In the genomic region with DNA sequence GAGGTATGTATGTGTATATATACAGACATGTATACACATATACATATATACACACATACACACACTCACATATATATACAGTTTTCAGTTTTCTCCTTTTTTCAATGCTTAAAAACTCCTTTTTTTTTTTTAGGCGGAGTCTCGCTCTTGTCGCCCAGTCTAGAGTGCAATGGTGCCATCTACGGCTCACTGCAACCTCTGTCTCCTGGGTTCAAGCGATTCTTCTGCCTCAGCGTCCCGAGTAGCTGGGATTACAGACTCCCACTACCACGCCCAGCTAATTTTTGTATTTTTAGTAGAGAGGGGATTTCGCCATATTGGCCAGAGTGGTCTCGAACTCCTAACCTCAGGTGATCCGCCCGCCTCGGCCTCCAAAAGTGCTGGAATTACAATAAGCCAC, we compare ENCODE assay signal across 10 cellular contexts. TPM values are rescaled to one million over a fixed set of nuclear protein-coding genes. Genes with fewer than 3 reads are reported as not detected.
DNase-seq lines count a peak whose midpoint lies in the region; ATAC-seq, FAIRE-seq and TF ChIP-seq lines count a peak whose summit lies in the region.
"Had no signal": no experiment of that assay in that cellular context is flagged by ENCODE, and none has a peak within 500 bp of the region (broad histone marks: within the 10 kb centered on the region; RNA-seq: fewer than 3 reads in every experiment).

No MANE protein-coding gene starts in this region.

- H3K9ac ChIP-seq in ES-I3 (ENCODE audit: low read depth, low read length) (peak overlapping the region; percentile 57; the same call in 1 of the 2 replicates), endodermal cell (ENCODE audit: extremely low read depth, low read length, poor library complexity, severe bottlenecking) (no peak overlapping the region)

- no peak overlapping the region for H3K4me3 ChIP-seq in endodermal cell (ENCODE audit: low read length)
- peak overlapping the region; percentile 12 to 44 (median 26) for H3K4me3 ChIP-seq in pancreas

- peak overlapping the region; percentile 83 for H3K4me3 Mint-ChIP-seq in WTC11
- peak overlapping the region; percentile 58 for H3K4me3 Mint-ChIP-seq in endodermal cell

- H3K4me1 ChIP-seq in ES-I3 (ENCODE audit: insufficient read depth, low read length) (peaks cover 19% of the 10 kb centered on the region), endodermal cell (ENCODE audit: control insufficient read depth, insufficient read depth, low read length) (peaks cover 19% of the 10 kb centered on the region), pancreas (no peaks in the 10 kb centered on the region)
- H3K4me1 ChIP-seq: prostate gland had no signal

- H3K36me3 Mint-ChIP-seq in WTC11: no peaks in the 10 kb centered on the region
- H3K36me3 Mint-ChIP-seq in endodermal cell (ENCODE audit: low read depth): no peaks in the 10 kb centered on the region

- no peak for FAIRE-seq in pancreas (lab: Jason Lieb, UNC)

- H3K9me3 ChIP-seq in ES-I3 (ENCODE audit: control insufficient read depth, insufficient read depth, low read length) (no peaks in the 10 kb centered on the region), endodermal cell (ENCODE audit: control insufficient read depth, low read length) (no peaks in the 10 kb centered on the region), pancreas (no peaks in the 10 kb centered on the region)
- H3K9me3 ChIP-seq: prostate gland had no signal

- no peak overlapping the region for H3K27ac Mint-ChIP-seq in WTC11
- no peak overlapping the region for H3K27ac Mint-ChIP-seq in endodermal cell

- TF ChIP-seq CTCF in WTC11 (IDR thresholded peaks at IDR 0.05): no peak
- peak; percentile 7 for TF ChIP-seq CTCF in endodermal cell (conservative IDR thresholded peaks at IDR 0.05)
- TF ChIP-seq CTCF in pancreas (IDR thresholded peaks at IDR 0.05): no peak

- H3K4me1 Mint-ChIP-seq in WTC11: peaks cover 52% of the 10 kb centered on the region
- peaks cover 39% of the 10 kb centered on the region for H3K4me1 Mint-ChIP-seq in endodermal cell

- CTCF ChIA-PET in WTC11 (lab: Charles Lee): interaction anchor here (0.6 to 2.2 kb wide), 4 partner anchors 54 to 1528 kb away, joined by 3 to 15 read pairs (median 4); a partner anchor contains a TSS

- H3K9me3 Mint-ChIP-seq in WTC11 (no peaks in the 10 kb centered on the region), endodermal cell (no peaks in the 10 kb centered on the region)

- 86% methylated on average over 7 to 13 of the region's 13 CpGs for WGBS in endodermal cell (ENCODE audit: insufficient coverage in 1 of 2, insufficient read length in 1 of 2), 2 experiments
- 55 to 57% methylated on average over 13 of the region's 13 CpGs for WGBS in pancreas, 2 donors

- no peak for DNase-seq in WTC11 (ENCODE audit: low spot score)
- no peak for DNase-seq in endodermal cell
- no peak for DNase-seq in pancreas
- DNase-seq in cortex of kidney (lab: John Stamatoyannopoulos, UW): no peak
- no peak for DNase-seq in ACHN
- no peak for DNase-seq in kidney tubule cell (ENCODE audit: low spot score)

- POLR2A ChIA-PET in WTC11 (lab: Charles Lee): interaction anchor here (0.8 kb wide), 1 partner anchor 100 kb away, joined by 4 read pairs; a partner anchor contains a TSS

- intact Hi-C loops in pancreas (cut with DNase I): no loop called here

- H3K36me3 ChIP-seq in ES-I3 (ENCODE audit: insufficient read depth, low read length): no peaks in the 10 kb centered on the region
- no peaks in the 10 kb centered on the region for H3K36me3 ChIP-seq in endodermal cell (ENCODE audit: control insufficient read depth, insufficient read depth, low read length)
- H3K36me3 ChIP-seq in pancreas: no peaks in the 10 kb centered on the region
- H3K36me3 ChIP-seq: prostate gland had no signal

- in situ Hi-C loops in ACHN (cut with HindIII; ENCODE audit: low pct_ligation_motif_present, low pct_unique_long_range_greater_than_20kb, low sequenced_read_pairs): no loop called here

- ATAC-seq in WTC11 (no peak), pancreas (no peak), GM19035 (IDR thresholded peaks at IDR 0.05; ENCODE audit: unreplicated experiment) (no peak)

- peaks cover 9% of the 10 kb centered on the region for H3K27me3 ChIP-seq in endodermal cell (ENCODE audit: control insufficient read depth, insufficient read depth, low read length, poor library complexity, severe bottlenecking)
- H3K27me3 ChIP-seq in pancreas: no peaks in the 10 kb centered on the region

- no peak overlapping the region for H3K27ac ChIP-seq in endodermal cell (ENCODE audit: low read depth, low read length)
- H3K27ac ChIP-seq in pancreas: no peak overlapping the region
- H3K27ac ChIP-seq: prostate gland had no signal

- H3K27me3 Mint-ChIP-seq in WTC11 (ENCODE audit: low read depth) (peaks cover 12% of the 10 kb centered on the region), endodermal cell (ENCODE audit: insufficient read depth) (peaks cover 17% of the 10 kb centered on the region)

TF ChIP-seq in WTC11, 78 proteins besides CTCF, POLR2A, EP300 and RAD21:
- TF ChIP-seq, protein P1, sequence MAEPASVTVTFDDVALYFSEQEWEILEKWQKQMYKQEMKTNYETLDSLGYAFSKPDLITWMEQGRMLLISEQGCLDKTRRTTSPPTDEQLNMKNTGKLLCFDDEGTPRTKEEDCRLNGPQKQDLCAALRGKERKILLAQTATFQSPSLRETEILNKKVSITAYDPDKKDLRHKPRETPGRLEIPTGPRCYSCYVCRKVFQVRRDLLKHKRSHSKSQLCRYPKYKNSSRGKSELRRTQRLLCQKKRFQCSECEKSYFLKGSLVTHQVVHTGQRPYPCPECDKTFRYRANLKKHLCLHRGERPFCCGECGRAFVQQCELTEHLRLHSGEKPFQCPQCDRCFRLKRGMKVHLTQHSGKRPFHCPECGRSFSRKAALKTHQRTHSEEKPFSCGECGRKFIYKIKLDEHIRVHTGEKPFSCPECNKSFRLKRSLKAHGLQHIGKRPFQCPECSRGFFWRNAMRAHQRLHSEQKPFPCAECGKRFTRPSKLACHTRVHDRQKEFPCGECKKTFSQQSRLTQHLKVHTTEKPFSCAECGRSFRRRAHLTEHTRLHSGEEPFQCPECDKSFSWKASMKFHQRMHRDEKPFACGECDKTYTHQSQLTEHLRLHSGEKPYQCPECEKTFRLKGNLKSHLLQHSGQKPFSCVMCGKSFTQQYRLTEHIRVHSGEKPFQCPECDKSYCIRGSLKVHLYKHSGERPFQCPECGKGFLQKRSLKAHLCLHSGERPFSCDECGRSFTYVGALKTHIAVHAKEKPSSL (CRISPR knock-in tag; conservative IDR thresholded peaks at IDR 0.05): no peak

RNA-seq across cellular contexts. Expression of a gene that starts 27.0 kb away (rescaled TPM):
- total RNA-seq in WTC11 (2021): 0.14 to 0.59 TPM (median 0.57 TPM) in 3 replicates
- 1 to 10 TPM in 1 of 2 donors, under 1 TPM in 1; 0.99 to 5.2 TPM for total RNA-seq in endodermal cell
- polyA plus RNA-seq in endodermal cell (2013, experiment 1 of 2): 0.21 TPM
- polyA plus RNA-seq in endodermal cell (2013, experiment 2 of 2): 0.17 TPM
- total RNA-seq in pancreas: under 1 TPM in 2 of 6 donors, not detected in 4; 0.12 to 0.37 TPM
- under 1 TPM in 1 of 2 donors, not detected in 1; 0.02 TPM for polyA plus RNA-seq in pancreas
- total RNA-seq: fibroblast of villous mesenchyme had no signal

RNA-seq across cellular contexts. Expression of a gene that starts 30.7 kb away (rescaled TPM):
- total RNA-seq in WTC11 (2021) (0.25 to 0.63 TPM (median 0.27 TPM) in 3 replicates), endodermal cell (1 to 10 TPM in 1 of 2 donors, under 1 TPM in 1; 0.37 to 1.5 TPM), pancreas (under 1 TPM in 2 of 6 donors, not detected in 4; 0.16 to 0.22 TPM)
- 2.2 TPM for polyA plus RNA-seq in endodermal cell (2013, experiment 1 of 2)
- 1.4 TPM for polyA plus RNA-seq in endodermal cell (2013, experiment 2 of 2)
- polyA plus RNA-seq in pancreas: under 1 TPM in 1 of 2 donors, not detected in 1; 0.11 TPM
- total RNA-seq: fibroblast of villous mesenchyme, prostate gland had no signal
